1 cellular context compared by ENCODE assay signal in the genomic region with DNA sequence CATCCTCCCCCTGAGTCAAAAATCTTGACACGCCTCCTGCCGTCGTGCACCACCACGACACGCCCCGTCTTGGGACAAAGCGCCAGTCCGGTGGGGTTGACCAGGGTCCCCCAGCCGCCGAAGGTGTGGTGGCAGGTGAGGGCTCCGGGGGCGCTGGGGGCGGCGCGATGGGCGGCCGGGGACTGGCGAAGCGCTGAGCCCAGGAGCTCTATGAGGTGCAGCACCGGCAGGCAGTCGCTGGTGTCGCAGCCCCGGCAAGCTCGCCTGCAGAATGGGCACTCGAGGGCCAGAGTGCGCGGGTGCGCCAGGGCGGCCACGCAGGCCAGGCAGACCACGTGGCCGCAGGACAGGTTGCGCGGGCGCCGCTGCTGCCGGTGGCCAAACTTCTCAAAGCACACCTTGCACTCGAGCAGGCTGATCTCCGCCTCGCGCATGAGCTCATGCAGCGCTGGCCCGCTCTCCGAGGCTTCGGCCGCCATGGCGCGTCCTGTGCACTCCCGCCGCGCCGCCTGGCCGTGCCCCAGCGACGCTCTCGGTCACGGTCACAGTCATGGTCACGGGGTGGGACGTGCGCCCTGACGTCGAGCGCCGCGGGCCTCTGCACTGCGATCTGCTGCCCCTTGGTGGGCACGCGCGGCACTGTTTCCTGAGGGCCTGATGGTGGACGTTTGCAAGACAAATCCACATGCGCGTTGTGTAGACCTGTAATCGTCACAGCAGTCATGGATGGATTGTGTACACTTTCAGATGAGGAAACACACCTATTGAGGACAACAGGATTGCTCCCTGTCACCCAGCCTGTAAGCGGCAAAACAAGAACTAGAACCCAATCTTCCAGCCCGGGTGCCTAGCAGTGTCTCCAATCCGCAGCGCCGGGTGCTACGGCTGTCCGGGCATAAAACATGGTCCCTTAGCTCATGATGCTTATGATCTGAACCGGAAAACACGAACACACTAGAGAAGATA.
TF ChIP-seq lines count a peak whose summit lies in the region.

A gene (minus strand): TSS at position 550 of the 966 bp plus-strand sequence. CDS start 71 bp downstream, at position 479.

TF ChIP-seq in HepG2, 621 proteins besides CTCF, POLR2A, EP300 and RAD21 (continued from another document and continues in another):
- no peak; the same call in 1 of the 2 replicates for TF ChIP-seq MTF2 (CRISPR knock-in tag; IDR thresholded peaks at IDR 0.05; ENCODE audit: borderline replicate concordance)
- TF ChIP-seq PAX8 (CRISPR knock-in tag; IDR thresholded peaks at IDR 0.05; ENCODE audit: borderline replicate concordance) = peak; percentile 82; the same call in 1 of the 2 replicates
- TF ChIP-seq ZNF263 (CRISPR knock-in tag; IDR thresholded peaks at IDR 0.05) = peak; percentile 54; the same call in 1 of the 2 replicates
- TF ChIP-seq, protein P1, sequence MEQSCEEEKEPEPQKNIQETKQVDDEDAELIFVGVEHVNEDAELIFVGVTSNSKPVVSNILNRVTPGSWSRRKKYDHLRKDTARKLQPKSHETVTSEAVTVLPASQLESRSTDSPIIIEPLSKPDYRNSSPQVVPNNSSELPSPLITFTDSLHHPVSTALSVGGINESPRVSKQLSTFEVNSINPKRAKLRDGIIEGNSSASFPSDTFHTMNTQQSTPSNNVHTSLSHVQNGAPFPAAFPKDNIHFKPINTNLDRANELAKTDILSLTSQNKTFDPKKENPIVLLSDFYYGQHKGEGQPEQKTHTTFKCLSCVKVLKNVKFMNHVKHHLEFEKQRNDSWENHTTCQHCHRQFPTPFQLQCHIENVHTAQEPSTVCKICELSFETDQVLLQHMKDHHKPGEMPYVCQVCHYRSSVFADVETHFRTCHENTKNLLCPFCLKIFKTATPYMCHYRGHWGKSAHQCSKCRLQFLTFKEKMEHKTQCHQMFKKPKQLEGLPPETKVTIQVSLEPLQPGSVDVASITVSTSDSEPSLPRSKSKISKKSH (CRISPR knock-in tag; IDR thresholded peaks at IDR 0.05; ENCODE audit: borderline replicate concordance) = peak; percentile 94
- no peak for TF ChIP-seq MAFF (IDR thresholded peaks at IDR 0.05; ENCODE audit: low read depth, low read length)
- no peak for TF ChIP-seq ZNF20 (CRISPR knock-in tag; IDR thresholded peaks at IDR 0.05)
- TF ChIP-seq ARNT (IDR thresholded peaks at IDR 0.05) = no peak
- TF ChIP-seq, protein P2, sequence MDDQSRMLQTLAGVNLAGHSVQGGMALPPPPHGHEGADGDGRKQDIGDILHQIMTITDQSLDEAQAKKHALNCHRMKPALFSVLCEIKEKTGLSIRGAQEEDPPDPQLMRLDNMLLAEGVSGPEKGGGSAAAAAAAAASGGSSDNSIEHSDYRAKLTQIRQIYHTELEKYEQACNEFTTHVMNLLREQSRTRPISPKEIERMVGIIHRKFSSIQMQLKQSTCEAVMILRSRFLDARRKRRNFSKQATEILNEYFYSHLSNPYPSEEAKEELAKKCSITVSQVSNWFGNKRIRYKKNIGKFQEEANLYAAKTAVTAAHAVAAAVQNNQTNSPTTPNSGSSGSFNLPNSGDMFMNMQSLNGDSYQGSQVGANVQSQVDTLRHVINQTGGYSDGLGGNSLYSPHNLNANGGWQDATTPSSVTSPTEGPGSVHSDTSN (CRISPR knock-in tag; IDR thresholded peaks at IDR 0.05; ENCODE audit: borderline replicate concordance) = no peak; the same call in 1 of the 2 replicates
- TF ChIP-seq, protein P3, sequence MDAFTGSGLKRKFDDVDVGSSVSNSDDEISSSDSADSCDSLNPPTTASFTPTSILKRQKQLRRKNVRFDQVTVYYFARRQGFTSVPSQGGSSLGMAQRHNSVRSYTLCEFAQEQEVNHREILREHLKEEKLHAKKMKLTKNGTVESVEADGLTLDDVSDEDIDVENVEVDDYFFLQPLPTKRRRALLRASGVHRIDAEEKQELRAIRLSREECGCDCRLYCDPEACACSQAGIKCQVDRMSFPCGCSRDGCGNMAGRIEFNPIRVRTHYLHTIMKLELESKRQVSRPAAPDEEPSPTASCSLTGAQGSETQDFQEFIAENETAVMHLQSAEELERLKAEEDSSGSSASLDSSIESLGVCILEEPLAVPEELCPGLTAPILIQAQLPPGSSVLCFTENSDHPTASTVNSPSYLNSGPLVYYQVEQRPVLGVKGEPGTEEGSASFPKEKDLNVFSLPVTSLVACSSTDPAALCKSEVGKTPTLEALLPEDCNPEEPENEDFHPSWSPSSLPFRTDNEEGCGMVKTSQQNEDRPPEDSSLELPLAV (CRISPR knock-in tag; conservative IDR thresholded peaks at IDR 0.05; ENCODE audit: low read depth) = no peak
- no peak for TF ChIP-seq ZNF260 (CRISPR knock-in tag; IDR thresholded peaks at IDR 0.05; ENCODE audit: borderline replicate concordance, low read depth)
- TF ChIP-seq, protein P4, sequence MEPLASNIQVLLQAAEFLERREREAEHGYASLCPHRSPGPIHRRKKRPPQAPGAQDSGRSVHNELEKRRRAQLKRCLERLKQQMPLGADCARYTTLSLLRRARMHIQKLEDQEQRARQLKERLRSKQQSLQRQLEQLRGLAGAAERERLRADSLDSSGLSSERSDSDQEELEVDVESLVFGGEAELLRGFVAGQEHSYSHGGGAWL (CRISPR knock-in tag; IDR thresholded peaks at IDR 0.05) = peak; percentile 98
- TF ChIP-seq SMYD3 (CRISPR knock-in tag; IDR thresholded peaks at IDR 0.05) = peak; percentile 71; the same call in 1 of the 2 replicates
- peak; percentile 99 for TF ChIP-seq SALL1 (CRISPR knock-in tag; IDR thresholded peaks at IDR 0.05)
- peak; percentile 93; the same call in 1 of the 2 replicates for TF ChIP-seq ZFP82 (CRISPR knock-in tag; IDR thresholded peaks at IDR 0.05; ENCODE audit: borderline replicate concordance)
- TF ChIP-seq ZNF660 (CRISPR knock-in tag; IDR thresholded peaks at IDR 0.05; ENCODE audit: borderline replicate concordance, low read depth) = 0 out of 2 replicates have a peak, but pooled peaks have one; percentile 73
- TF ChIP-seq, protein P5, sequence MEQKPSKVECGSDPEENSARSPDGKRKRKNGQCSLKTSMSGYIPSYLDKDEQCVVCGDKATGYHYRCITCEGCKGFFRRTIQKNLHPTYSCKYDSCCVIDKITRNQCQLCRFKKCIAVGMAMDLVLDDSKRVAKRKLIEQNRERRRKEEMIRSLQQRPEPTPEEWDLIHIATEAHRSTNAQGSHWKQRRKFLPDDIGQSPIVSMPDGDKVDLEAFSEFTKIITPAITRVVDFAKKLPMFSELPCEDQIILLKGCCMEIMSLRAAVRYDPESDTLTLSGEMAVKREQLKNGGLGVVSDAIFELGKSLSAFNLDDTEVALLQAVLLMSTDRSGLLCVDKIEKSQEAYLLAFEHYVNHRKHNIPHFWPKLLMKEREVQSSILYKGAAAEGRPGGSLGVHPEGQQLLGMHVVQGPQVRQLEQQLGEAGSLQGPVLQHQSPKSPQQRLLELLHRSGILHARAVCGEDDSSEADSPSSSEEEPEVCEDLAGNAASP (CRISPR knock-in tag; IDR thresholded peaks at IDR 0.05; ENCODE audit: borderline replicate concordance) = peak; percentile 96
- TF ChIP-seq ZBTB7A (CRISPR knock-in tag; IDR thresholded peaks at IDR 0.05) = peak; percentile 97
- TF ChIP-seq, protein P6, sequence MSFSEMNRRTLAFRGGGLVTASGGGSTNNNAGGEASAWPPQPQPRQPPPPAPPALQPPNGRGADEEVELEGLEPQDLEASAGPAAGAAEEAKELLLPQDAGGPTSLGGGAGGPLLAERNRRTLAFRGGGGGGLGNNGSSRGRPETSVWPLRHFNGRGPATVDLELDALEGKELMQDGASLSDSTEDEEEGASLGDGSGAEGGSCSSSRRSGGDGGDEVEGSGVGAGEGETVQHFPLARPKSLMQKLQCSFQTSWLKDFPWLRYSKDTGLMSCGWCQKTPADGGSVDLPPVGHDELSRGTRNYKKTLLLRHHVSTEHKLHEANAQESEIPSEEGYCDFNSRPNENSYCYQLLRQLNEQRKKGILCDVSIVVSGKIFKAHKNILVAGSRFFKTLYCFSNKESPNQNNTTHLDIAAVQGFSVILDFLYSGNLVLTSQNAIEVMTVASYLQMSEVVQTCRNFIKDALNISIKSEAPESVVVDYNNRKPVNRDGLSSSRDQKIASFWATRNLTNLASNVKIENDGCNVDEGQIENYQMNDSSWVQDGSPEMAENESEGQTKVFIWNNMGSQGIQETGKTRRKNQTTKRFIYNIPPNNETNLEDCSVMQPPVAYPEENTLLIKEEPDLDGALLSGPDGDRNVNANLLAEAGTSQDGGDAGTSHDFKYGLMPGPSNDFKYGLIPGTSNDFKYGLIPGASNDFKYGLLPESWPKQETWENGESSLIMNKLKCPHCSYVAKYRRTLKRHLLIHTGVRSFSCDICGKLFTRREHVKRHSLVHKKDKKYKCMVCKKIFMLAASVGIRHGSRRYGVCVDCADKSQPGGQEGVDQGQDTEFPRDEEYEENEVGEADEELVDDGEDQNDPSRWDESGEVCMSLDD (CRISPR knock-in tag; IDR thresholded peaks at IDR 0.05; ENCODE audit: borderline replicate concordance) = no peak; the same call in 1 of the 2 replicates
- TF ChIP-seq, protein P7, sequence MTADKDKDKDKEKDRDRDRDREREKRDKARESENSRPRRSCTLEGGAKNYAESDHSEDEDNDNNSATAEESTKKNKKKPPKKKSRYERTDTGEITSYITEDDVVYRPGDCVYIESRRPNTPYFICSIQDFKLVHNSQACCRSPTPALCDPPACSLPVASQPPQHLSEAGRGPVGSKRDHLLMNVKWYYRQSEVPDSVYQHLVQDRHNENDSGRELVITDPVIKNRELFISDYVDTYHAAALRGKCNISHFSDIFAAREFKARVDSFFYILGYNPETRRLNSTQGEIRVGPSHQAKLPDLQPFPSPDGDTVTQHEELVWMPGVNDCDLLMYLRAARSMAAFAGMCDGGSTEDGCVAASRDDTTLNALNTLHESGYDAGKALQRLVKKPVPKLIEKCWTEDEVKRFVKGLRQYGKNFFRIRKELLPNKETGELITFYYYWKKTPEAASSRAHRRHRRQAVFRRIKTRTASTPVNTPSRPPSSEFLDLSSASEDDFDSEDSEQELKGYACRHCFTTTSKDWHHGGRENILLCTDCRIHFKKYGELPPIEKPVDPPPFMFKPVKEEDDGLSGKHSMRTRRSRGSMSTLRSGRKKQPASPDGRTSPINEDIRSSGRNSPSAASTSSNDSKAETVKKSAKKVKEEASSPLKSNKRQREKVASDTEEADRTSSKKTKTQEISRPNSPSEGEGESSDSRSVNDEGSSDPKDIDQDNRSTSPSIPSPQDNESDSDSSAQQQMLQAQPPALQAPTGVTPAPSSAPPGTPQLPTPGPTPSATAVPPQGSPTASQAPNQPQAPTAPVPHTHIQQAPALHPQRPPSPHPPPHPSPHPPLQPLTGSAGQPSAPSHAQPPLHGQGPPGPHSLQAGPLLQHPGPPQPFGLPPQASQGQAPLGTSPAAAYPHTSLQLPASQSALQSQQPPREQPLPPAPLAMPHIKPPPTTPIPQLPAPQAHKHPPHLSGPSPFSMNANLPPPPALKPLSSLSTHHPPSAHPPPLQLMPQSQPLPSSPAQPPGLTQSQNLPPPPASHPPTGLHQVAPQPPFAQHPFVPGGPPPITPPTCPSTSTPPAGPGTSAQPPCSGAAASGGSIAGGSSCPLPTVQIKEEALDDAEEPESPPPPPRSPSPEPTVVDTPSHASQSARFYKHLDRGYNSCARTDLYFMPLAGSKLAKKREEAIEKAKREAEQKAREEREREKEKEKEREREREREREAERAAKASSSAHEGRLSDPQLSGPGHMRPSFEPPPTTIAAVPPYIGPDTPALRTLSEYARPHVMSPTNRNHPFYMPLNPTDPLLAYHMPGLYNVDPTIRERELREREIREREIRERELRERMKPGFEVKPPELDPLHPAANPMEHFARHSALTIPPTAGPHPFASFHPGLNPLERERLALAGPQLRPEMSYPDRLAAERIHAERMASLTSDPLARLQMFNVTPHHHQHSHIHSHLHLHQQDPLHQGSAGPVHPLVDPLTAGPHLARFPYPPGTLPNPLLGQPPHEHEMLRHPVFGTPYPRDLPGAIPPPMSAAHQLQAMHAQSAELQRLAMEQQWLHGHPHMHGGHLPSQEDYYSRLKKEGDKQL (CRISPR knock-in tag; IDR thresholded peaks at IDR 0.05; ENCODE audit: low read depth) = peak; percentile 92
- TF ChIP-seq, protein P8, sequence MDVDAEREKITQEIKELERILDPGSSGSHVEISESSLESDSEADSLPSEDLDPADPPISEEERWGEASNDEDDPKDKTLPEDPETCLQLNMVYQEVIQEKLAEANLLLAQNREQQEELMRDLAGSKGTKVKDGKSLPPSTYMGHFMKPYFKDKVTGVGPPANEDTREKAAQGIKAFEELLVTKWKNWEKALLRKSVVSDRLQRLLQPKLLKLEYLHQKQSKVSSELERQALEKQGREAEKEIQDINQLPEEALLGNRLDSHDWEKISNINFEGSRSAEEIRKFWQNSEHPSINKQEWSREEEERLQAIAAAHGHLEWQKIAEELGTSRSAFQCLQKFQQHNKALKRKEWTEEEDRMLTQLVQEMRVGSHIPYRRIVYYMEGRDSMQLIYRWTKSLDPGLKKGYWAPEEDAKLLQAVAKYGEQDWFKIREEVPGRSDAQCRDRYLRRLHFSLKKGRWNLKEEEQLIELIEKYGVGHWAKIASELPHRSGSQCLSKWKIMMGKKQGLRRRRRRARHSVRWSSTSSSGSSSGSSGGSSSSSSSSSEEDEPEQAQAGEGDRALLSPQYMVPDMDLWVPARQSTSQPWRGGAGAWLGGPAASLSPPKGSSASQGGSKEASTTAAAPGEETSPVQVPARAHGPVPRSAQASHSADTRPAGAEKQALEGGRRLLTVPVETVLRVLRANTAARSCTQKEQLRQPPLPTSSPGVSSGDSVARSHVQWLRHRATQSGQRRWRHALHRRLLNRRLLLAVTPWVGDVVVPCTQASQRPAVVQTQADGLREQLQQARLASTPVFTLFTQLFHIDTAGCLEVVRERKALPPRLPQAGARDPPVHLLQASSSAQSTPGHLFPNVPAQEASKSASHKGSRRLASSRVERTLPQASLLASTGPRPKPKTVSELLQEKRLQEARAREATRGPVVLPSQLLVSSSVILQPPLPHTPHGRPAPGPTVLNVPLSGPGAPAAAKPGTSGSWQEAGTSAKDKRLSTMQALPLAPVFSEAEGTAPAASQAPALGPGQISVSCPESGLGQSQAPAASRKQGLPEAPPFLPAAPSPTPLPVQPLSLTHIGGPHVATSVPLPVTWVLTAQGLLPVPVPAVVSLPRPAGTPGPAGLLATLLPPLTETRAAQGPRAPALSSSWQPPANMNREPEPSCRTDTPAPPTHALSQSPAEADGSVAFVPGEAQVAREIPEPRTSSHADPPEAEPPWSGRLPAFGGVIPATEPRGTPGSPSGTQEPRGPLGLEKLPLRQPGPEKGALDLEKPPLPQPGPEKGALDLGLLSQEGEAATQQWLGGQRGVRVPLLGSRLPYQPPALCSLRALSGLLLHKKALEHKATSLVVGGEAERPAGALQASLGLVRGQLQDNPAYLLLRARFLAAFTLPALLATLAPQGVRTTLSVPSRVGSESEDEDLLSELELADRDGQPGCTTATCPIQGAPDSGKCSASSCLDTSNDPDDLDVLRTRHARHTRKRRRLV (CRISPR knock-in tag; IDR thresholded peaks at IDR 0.05) = peak; percentile 65; the same call in 1 of the 2 replicates
- peak; percentile 98 for TF ChIP-seq CBX1 (IDR thresholded peaks at IDR 0.05; ENCODE audit: low read depth)
- peak; percentile 99 for TF ChIP-seq CCDC6 (CRISPR knock-in tag; IDR thresholded peaks at IDR 0.05)
- TF ChIP-seq, protein P9, sequence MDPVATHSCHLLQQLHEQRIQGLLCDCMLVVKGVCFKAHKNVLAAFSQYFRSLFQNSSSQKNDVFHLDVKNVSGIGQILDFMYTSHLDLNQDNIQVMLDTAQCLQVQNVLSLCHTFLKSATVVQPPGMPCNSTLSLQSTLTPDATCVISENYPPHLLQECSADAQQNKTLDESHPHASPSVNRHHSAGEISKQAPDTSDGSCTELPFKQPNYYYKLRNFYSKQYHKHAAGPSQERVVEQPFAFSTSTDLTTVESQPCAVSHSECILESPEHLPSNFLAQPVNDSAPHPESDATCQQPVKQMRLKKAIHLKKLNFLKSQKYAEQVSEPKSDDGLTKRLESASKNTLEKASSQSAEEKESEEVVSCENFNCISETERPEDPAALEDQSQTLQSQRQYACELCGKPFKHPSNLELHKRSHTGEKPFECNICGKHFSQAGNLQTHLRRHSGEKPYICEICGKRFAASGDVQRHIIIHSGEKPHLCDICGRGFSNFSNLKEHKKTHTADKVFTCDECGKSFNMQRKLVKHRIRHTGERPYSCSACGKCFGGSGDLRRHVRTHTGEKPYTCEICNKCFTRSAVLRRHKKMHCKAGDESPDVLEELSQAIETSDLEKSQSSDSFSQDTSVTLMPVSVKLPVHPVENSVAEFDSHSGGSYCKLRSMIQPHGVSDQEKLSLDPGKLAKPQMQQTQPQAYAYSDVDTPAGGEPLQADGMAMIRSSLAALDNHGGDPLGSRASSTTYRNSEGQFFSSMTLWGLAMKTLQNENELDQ (CRISPR knock-in tag; IDR thresholded peaks at IDR 0.05; ENCODE audit: borderline replicate concordance) = peak; percentile 90; the same call in 1 of the 2 replicates
